ENCODE assay signal across 8 cellular contexts in genomic region chr3:149969945-149970715, GRCh38. TPM values are rescaled to one million over a fixed set of nuclear protein-coding genes. Genes with fewer than 3 reads are reported as not detected.
A peak's percentile ranks its signal among the peaks of the same experiment; 100 is the strongest.
DNase-seq lines count a peak whose midpoint lies in the region; ATAC-seq, FAIRE-seq and TF ChIP-seq lines count a peak whose summit lies in the region.

No MANE protein-coding gene starts in this region.

- H3K9me1 ChIP-seq in keratinocyte (ENCODE audit: control insufficient read depth, extremely low read depth, insufficient read depth, low read length), result no peaks in the 10 kb centered on the region

- ATAC-seq in GM18505 (IDR thresholded peaks at IDR 0.05; ENCODE audit: unreplicated experiment) (peak; percentile 71), HG02938 (IDR thresholded peaks at IDR 0.05; ENCODE audit: unreplicated experiment) (peak; percentile 62)

- peak overlapping the region; percentile 69 for H3K9ac ChIP-seq in keratinocyte (ENCODE audit: control insufficient read depth, extremely low read depth, insufficient read depth, low read length)

- TF ChIP-seq POLR2A in GM18505 (IDR thresholded peaks at IDR 0.05; ENCODE audit: borderline replicate concordance, extremely low read depth, insufficient read depth, insufficient read length), result no peak

- H4K20me1 ChIP-seq in keratinocyte (ENCODE audit: control insufficient read depth, extremely low read depth, insufficient read depth, low read length), result no peaks in the 10 kb centered on the region

- DNase-seq in NCI-H2029 (lab: John Stamatoyannopoulos, UW) (peak; percentile 85), cerebellar cortex (ENCODE audit: low spot score) (peak; percentile 89), keratinocyte (ENCODE audit: low read depth, low spot score) (no peak), MV-4-11 (lab: John Stamatoyannopoulos, UW) (no peak)
- DNase-seq in activated CD4-positive, alpha-beta T cell treated with anti-CD3 and anti-CD28 coated beads for 1 hour, result peak; percentile 68
- DNase-seq in stimulated activated CD4-positive, alpha-beta T cell treated with anti-CD3 and anti-CD28 coated beads, Interleukin-12 subunit alpha, Interleukin-12 subunit beta, amount 100 ng/mL, for 4 hours, result peak; percentile 52

- peak overlapping the region; percentile 95 for H3K4me2 ChIP-seq in keratinocyte (ENCODE audit: control insufficient read depth, extremely low read depth, insufficient read depth, low read depth, low read length)

- peak overlapping the region; percentile 53 to 99 (median 81) for H3K4me3 ChIP-seq in keratinocyte (ENCODE audit: control insufficient read depth in 2 of 3, extremely low read depth in 1 of 3, insufficient read depth in 2 of 3, low read depth in 1 of 3, low read length in 3 of 3)

- no peak for TF ChIP-seq CTCF in keratinocyte (optimal IDR thresholded peaks at IDR 0.05 in 1 of 3, IDR thresholded peaks at IDR 0.05 in 1 of 3, conservative IDR thresholded peaks at IDR 0.05 in 1 of 3; ENCODE audit: extremely low read depth in 1 of 3, insufficient read depth in 2 of 3, low read length in 3 of 3)

- peaks cover 48% of the 10 kb centered on the region for H3K79me2 ChIP-seq in keratinocyte (ENCODE audit: control insufficient read depth, insufficient read depth, low read length)

- peaks cover 17% of the 10 kb centered on the region for H3K4me1 ChIP-seq in keratinocyte (ENCODE audit: control insufficient read depth, extremely low read depth, insufficient read depth, low read length)

- no peaks in the 10 kb centered on the region for H3K9me3 ChIP-seq in keratinocyte (ENCODE audit: control insufficient read depth, low read depth, low read length)

- peak overlapping the region; percentile 86 for H2AFZ ChIP-seq in keratinocyte (ENCODE audit: control insufficient read depth, low read length)

- H3K27me3 ChIP-seq in keratinocyte (ENCODE audit: control insufficient read depth, extremely low read depth, insufficient read depth, low read length), result no peaks in the 10 kb centered on the region

- peak overlapping the region; percentile 72 for H3K27ac ChIP-seq in keratinocyte (ENCODE audit: control insufficient read depth, insufficient read depth, low read length)

- FAIRE-seq in keratinocyte (lab: Jason Lieb, UNC), result no peak

- H3K36me3 ChIP-seq in keratinocyte (ENCODE audit: control insufficient read depth in 2 of 2, extremely low read depth in 1 of 2, insufficient read depth in 2 of 2, low read length in 2 of 2), result peaks cover 2 to 3% of the 10 kb centered on the region in 2 experiments

- dilution Hi-C loops in keratinocyte (cut with MboI; ENCODE audit: extremely low pct_ligation_motif_present, low sequenced_read_pairs), result no loop called here

RNA-seq across cellular contexts. Expression of gene PFN2, which starts 0.6 kb away (rescaled TPM):
- 253 to 334 TPM (median 304 TPM) in 3 replicates for polyA plus RNA-seq in keratinocyte
- polyA plus RNA-seq in keratinocyte (2011; ENCODE audit: low read depth), result 62.2 TPM
- polyA plus RNA-seq in keratinocyte (2011; cell fraction: cytosol; rRNA removed), result 320 and 522 TPM in 2 replicates
- 174 and 191 TPM in 2 replicates for polyA plus RNA-seq in keratinocyte (2011; cell fraction: nucleus; rRNA removed)
- polyA plus RNA-seq in keratinocyte (2012; ENCODE audit: low replicate concordance), result 74.3 and 130 TPM in 2 replicates
- 37.6 to 179 TPM (median 170 TPM) in 3 replicates for polyA minus RNA-seq in keratinocyte
- polyA minus RNA-seq in keratinocyte (2011; cell fraction: cytosol; rRNA and poly(A)+ RNA removed), result 157 TPM
- 31.0 and 53.1 TPM in 2 replicates for polyA minus RNA-seq in keratinocyte (2011; cell fraction: nucleus; rRNA and poly(A)+ RNA removed)

Comparison
In these comparisons a context has a peak if more than half of its experiments do, and no peak if none do; other contexts are left out.
1. DNase-seq: peak in NCI-H2029 (single experiment), activated CD4-positive, alpha-beta T cell treated with anti-CD3 and anti-CD28 coated beads for 1 hour (single experiment), cerebellar cortex (single experiment) and stimulated activated CD4-positive, alpha-beta T cell treated with anti-CD3 and anti-CD28 coated beads, Interleukin-12 subunit alpha, Interleukin-12 subunit beta, amount 100 ng/mL, for 4 hours (single experiment); none in keratinocyte (single experiment) and MV-4-11 (single experiment).